ENCODE assay signal across 18 cellular contexts in the genomic region with DNA sequence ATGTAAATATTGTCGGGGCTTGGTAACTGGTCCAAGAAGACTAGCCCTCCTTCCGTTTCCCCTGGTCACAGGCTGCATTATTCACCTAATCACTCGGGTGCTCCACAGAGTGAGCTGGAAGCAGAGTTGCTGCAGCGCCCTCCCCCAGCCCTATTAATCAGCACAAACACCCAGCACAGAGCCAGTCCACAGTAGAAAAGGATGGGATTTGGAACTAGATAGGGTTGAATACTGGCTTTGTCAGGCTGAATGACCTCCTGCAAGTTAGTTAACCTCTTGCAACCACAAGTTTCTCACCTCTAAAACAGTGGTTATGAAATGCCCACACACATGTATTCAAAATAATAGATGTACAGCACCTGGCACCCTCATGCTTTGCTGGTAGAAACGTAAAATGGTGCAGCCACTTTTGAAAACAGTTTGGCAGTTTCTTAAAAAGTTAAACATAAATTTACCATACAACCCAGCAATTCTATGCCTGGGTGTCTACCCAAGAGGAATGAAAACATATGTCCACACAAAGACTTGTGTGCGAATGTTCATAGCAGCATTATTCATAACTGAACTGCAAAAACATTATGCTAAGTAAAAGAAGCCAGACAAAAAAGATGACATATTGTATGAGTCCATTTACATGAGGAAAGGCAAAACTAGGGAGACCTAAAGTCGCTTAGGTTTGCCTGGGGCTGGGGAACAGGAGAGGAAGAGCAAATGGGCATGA. TPM values are rescaled to one million over a fixed set of nuclear protein-coding genes. Genes with fewer than 3 reads are reported as not detected.
DNase-seq lines count a peak whose midpoint lies in the region; ATAC-seq and TF ChIP-seq lines count a peak whose summit lies in the region.
"Had no signal": no experiment of that assay in that cellular context is flagged by ENCODE, and none has a peak within 500 bp of the region (broad histone marks: within the 10 kb centered on the region; RNA-seq: fewer than 3 reads in every experiment).

No MANE protein-coding gene starts in this region.

- ATAC-seq in GM18861 (IDR thresholded peaks at IDR 0.05; ENCODE audit: unreplicated experiment) (no peak), GM21528 (IDR thresholded peaks at IDR 0.05; ENCODE audit: low FRiP score, unreplicated experiment) (no peak)

- H3K4me3 ChIP-seq in adrenal gland = no peak overlapping the region
- H3K4me3 ChIP-seq: esophagus squamous epithelium, sigmoid colon, stomach had no signal

- TF ChIP-seq CTCF in brain (conservative IDR thresholded peaks at IDR 0.05) (no peak), adrenal gland (IDR thresholded peaks at IDR 0.05) (no peak)

- TF ChIP-seq POLR2A in adrenal gland (IDR thresholded peaks at IDR 0.05) = no peak

- no peaks in the 10 kb centered on the region for H3K27me3 ChIP-seq in adrenal gland
- H3K27me3 ChIP-seq: esophagus squamous epithelium, sigmoid colon, stomach had no signal

- no peaks in the 10 kb centered on the region for H3K4me1 ChIP-seq in adrenal gland (replicated peaks in 1 of 2)
- H3K4me1 ChIP-seq: sigmoid colon, stomach had no signal

- H3K27me3 Mint-ChIP-seq in brain = peaks cover 3% of the 10 kb centered on the region

- H3K27ac ChIP-seq in adrenal gland = no peak overlapping the region
- H3K27ac ChIP-seq: sigmoid colon, stomach had no signal

- DNase-seq in EL = peak; percentile 19
- peak; percentile 56 for DNase-seq in HuH-7 (ENCODE audit: low spot score)
- peak; percentile 57 for DNase-seq in kidney tubule cell (ENCODE audit: low spot score)
- no peak for DNase-seq in adrenal gland
- no peak for DNase-seq in NCI-H2081 treated with DMSO at 0.1 percent for 48 hours (lab: John Stamatoyannopoulos, UW)
- DNase-seq: activated CD4-positive, alpha-beta T cell treated with anti-CD3 and anti-CD28 coated beads, Interleukin-2, amount 10 ng/mL, durations not matched to agents 7 days and 5 days; activated effector memory CD4-positive, alpha-beta T cell treated with anti-CD3 and anti-CD28 coated beads, Interleukin-2, amount 50 U/mL, for 16 hours; central memory CD4-positive, alpha-beta T cell; esophagus squamous epithelium; GF-D8; NCI-H1105 treated with DMSO at 0.1 percent for 48 hours; NCI-H526; sigmoid colon; stomach had no signal

- peaks cover 0 to 4% (median 0%) of the 10 kb centered on the region in 5 experiments for H3K9me3 Mint-ChIP-seq in brain
- H3K9me3 Mint-ChIP-seq: activated CD4-positive, alpha-beta T cell treated with anti-CD3 and anti-CD28 coated beads, Interleukin-2, amount 10 ng/mL, durations not matched to agents 7 days and 5 days had no signal

- H3K4me1 Mint-ChIP-seq in brain = peaks cover 19% of the 10 kb centered on the region
- H3K4me1 Mint-ChIP-seq: activated CD4-positive, alpha-beta T cell treated with anti-CD3 and anti-CD28 coated beads, Interleukin-2, amount 10 ng/mL, durations not matched to agents 7 days and 5 days; B cell had no signal

- intact Hi-C loops in adrenal gland (cut with DNase I) = no loop called here

- 51 to 58% (median 54%) methylated on average over 7 of the region's 7 CpGs for WGBS in adrenal gland, 4 donors

- no peaks in the 10 kb centered on the region for H3K36me3 Mint-ChIP-seq in brain

- H3K4me3 Mint-ChIP-seq in brain = peak overlapping the region in 1 of 5 experiments; percentile 56
- H3K4me3 Mint-ChIP-seq: activated CD4-positive, alpha-beta T cell treated with anti-CD3 and anti-CD28 coated beads, Interleukin-2, amount 10 ng/mL, durations not matched to agents 7 days and 5 days; B cell had no signal

- H3K36me3 ChIP-seq in adrenal gland (replicated peaks in 1 of 2) = no peaks in the 10 kb centered on the region
- H3K36me3 ChIP-seq: esophagus squamous epithelium, sigmoid colon, stomach had no signal

- H3K9me3 ChIP-seq in adrenal gland (replicated peaks in 1 of 3) = no peaks in the 10 kb centered on the region
- H3K9me3 ChIP-seq: esophagus squamous epithelium, sigmoid colon, stomach had no signal

- peak overlapping the region in 4 of 5 experiments; percentile 45 to 88 (median 62) for H3K27ac Mint-ChIP-seq in brain
- H3K27ac Mint-ChIP-seq: activated CD4-positive, alpha-beta T cell treated with anti-CD3 and anti-CD28 coated beads, Interleukin-2, amount 10 ng/mL, durations not matched to agents 7 days and 5 days; B cell had no signal

RNA-seq across cellular contexts. Expression of gene APLP2, which starts 31.7 kb away (rescaled TPM):
- polyA plus RNA-seq in brain (ENCODE audit: insufficient read depth, low read depth, low replicate concordance) (239 TPM), adrenal gland (100 to 1,000 TPM in 1 of 3 donors, 10 to 100 TPM in 2; 85.0 to 237 (median 95.6) TPM)
- 100 to 1,000 TPM; 217 to 374 (median 307) TPM for total RNA-seq in adrenal gland

RNA-seq across cellular contexts. Expression of gene PRDM10, which starts 35.4 kb away (rescaled TPM):
- polyA plus RNA-seq in brain (ENCODE audit: insufficient read depth, low read depth, low replicate concordance) (6.6 TPM), adrenal gland (1 to 10 TPM; 2.3 to 4.0 (median 3.8) TPM)
- 10 to 100 TPM in 1 of 8 donors, 1 to 10 TPM in 7; 4.6 to 10.1 (median 7.8) TPM for total RNA-seq in adrenal gland

Comparison
In these comparisons a context has a peak if more than half of its experiments do, and no peak if none do; other contexts are left out.
1. DNase-seq: peak in EL (single experiment), HuH-7 (single experiment) and kidney tubule cell (single experiment); none in adrenal gland (0 of 7) and NCI-H2081 treated with DMSO at 0.1 percent for 48 hours (single experiment).